Comparison of ENCODE assay signal across 1 cellular context in the genomic region with DNA sequence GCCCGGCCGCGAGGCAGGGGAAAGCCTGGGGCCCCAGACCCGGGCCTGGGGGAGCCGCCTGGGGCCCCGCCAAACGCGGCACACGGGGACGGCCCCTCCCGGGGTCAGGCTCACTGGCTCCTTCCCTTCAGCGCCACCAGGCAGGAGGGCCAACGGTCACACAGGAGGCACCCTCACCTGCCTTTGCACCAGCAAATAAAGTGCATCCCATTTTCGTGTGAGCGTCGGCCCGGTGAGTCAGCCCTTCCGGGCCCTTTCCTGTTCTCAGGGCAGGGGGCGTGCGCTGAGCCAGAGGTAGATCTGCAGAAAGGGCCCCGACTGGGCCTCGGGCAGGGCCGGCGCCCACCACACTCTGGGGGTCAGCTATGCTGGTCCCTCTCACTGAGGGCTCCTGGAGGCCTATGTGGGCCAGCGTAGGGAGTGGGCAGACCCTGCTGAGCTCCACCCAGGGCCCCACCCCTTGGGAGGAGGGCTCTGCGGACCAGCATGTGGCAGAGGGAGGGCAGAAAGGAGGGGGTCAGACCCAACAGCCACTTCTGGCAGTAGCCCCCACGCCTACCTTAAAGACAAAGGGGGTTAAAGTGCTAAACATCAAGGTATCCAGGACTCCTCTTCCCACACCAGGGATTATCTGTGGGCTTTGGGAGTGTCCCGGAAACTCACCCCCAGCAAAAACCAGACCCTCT.
A peak's percentile ranks its signal among the peaks of the same experiment; 100 is the strongest.
TF ChIP-seq lines count a peak whose summit lies in the region.

No MANE protein-coding gene starts in this region.

TF ChIP-seq in HepG2, 621 proteins besides CTCF, POLR2A, EP300 and RAD21 (continued from another document and continues in another):
- TF ChIP-seq PRDM10 (CRISPR knock-in tag; IDR thresholded peaks at IDR 0.05; ENCODE audit: low read depth), result peak; percentile 72
- TF ChIP-seq, protein P1, sequence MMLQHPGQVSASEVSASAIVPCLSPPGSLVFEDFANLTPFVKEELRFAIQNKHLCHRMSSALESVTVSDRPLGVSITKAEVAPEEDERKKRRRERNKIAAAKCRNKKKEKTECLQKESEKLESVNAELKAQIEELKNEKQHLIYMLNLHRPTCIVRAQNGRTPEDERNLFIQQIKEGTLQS (CRISPR knock-in tag; IDR thresholded peaks at IDR 0.05), result peak; percentile 65; the same call in 1 of the 2 replicates
- 0 out of 2 replicates have a peak, but pooled peaks have one; percentile 68 for TF ChIP-seq ZBTB1 (CRISPR knock-in tag; IDR thresholded peaks at IDR 0.05; ENCODE audit: borderline replicate concordance)
- TF ChIP-seq BCL6 (CRISPR knock-in tag; IDR thresholded peaks at IDR 0.05), result no peak; the same call in 1 of the 2 replicates
- TF ChIP-seq, protein P2, sequence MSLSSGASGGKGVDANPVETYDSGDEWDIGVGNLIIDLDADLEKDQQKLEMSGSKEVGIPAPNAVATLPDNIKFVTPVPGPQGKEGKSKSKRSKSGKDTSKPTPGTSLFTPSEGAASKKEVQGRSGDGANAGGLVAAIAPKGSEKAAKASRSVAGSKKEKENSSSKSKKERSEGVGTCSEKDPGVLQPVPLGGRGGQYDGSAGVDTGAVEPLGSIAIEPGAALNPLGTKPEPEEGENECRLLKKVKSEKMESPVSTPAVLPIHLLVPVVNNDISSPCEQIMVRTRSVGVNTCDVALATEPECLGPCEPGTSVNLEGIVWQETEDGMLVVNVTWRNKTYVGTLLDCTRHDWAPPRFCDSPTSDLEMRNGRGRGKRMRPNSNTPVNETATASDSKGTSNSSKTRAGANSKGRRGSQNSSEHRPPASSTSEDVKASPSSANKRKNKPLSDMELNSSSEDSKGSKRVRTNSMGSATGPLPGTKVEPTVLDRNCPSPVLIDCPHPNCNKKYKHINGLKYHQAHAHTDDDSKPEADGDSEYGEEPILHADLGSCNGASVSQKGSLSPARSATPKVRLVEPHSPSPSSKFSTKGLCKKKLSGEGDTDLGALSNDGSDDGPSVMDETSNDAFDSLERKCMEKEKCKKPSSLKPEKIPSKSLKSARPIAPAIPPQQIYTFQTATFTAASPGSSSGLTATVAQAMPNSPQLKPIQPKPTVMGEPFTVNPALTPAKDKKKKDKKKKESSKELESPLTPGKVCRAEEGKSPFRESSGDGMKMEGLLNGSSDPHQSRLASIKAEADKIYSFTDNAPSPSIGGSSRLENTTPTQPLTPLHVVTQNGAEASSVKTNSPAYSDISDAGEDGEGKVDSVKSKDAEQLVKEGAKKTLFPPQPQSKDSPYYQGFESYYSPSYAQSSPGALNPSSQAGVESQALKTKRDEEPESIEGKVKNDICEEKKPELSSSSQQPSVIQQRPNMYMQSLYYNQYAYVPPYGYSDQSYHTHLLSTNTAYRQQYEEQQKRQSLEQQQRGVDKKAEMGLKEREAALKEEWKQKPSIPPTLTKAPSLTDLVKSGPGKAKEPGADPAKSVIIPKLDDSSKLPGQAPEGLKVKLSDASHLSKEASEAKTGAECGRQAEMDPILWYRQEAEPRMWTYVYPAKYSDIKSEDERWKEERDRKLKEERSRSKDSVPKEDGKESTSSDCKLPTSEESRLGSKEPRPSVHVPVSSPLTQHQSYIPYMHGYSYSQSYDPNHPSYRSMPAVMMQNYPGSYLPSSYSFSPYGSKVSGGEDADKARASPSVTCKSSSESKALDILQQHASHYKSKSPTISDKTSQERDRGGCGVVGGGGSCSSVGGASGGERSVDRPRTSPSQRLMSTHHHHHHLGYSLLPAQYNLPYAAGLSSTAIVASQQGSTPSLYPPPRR (CRISPR knock-in tag; IDR thresholded peaks at IDR 0.05; ENCODE audit: borderline replicate concordance), result no peak
- TF ChIP-seq PITX1 (CRISPR knock-in tag; IDR thresholded peaks at IDR 0.05), result peak; percentile 54
- TF ChIP-seq YEATS4 (CRISPR knock-in tag; IDR thresholded peaks at IDR 0.05; ENCODE audit: borderline replicate concordance), result no peak
- no peak; the same call in 1 of the 2 replicates for TF ChIP-seq ZNF570 (CRISPR knock-in tag; IDR thresholded peaks at IDR 0.05; ENCODE audit: borderline replicate concordance)
- TF ChIP-seq SOX13 (IDR thresholded peaks at IDR 0.05), result 0 out of 2 replicates have a peak, but pooled peaks have one; percentile 2
- peak in 1 of 2 experiments; percentile 17; a peak in 1 of 4 replicates for TF ChIP-seq SOX13 (CRISPR knock-in tag; conservative IDR thresholded peaks at IDR 0.05 in 1 of 2, IDR thresholded peaks at IDR 0.05 in 1 of 2)
- 0 out of 2 replicates have a peak, but pooled peaks have one; percentile 56 for TF ChIP-seq LRRFIP1 (CRISPR knock-in tag; conservative IDR thresholded peaks at IDR 0.05)
- peak; percentile 71; the same call in 1 of the 2 replicates for TF ChIP-seq ZNF331 (CRISPR knock-in tag; IDR thresholded peaks at IDR 0.05)
- peak; percentile 35; the same call in 1 of the 2 replicates for TF ChIP-seq TBX2 (CRISPR knock-in tag; IDR thresholded peaks at IDR 0.05; ENCODE audit: borderline replicate concordance)
- peak; percentile 95 for TF ChIP-seq GLI4 (CRISPR knock-in tag; IDR thresholded peaks at IDR 0.05; ENCODE audit: borderline replicate concordance)
- TF ChIP-seq, protein P3, sequence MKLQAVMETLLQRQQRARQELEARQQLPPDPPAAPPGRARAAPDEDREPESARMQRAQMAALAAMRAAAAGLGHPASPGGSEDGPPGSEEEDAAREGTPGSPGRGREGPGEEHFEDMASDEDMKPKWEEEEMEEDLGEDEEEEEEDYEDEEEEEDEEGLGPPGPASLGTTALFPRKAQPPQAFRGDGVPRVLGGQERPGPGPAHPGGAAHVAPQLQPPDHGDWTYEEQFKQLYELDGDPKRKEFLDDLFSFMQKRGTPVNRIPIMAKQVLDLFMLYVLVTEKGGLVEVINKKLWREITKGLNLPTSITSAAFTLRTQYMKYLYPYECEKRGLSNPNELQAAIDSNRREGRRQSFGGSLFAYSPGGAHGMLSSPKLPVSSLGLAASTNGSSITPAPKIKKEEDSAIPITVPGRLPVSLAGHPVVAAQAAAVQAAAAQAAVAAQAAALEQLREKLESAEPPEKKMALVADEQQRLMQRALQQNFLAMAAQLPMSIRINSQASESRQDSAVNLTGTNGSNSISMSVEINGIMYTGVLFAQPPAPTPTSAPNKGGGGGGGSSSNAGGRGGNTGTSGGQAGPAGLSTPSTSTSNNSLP (IDR thresholded peaks at IDR 0.05; ENCODE audit: low read depth, low read length), result no peak
- TF ChIP-seq REPIN1 (CRISPR knock-in tag; IDR thresholded peaks at IDR 0.05; ENCODE audit: borderline replicate concordance, low read depth), result no peak; the same call in 1 of the 2 replicates
- TF ChIP-seq KAT2B (IDR thresholded peaks at IDR 0.05; ENCODE audit: borderline replicate concordance, low read depth, low read length), result no peak
- TF ChIP-seq GABPB1 (CRISPR knock-in tag; IDR thresholded peaks at IDR 0.05), result no peak
- TF ChIP-seq, protein P4, sequence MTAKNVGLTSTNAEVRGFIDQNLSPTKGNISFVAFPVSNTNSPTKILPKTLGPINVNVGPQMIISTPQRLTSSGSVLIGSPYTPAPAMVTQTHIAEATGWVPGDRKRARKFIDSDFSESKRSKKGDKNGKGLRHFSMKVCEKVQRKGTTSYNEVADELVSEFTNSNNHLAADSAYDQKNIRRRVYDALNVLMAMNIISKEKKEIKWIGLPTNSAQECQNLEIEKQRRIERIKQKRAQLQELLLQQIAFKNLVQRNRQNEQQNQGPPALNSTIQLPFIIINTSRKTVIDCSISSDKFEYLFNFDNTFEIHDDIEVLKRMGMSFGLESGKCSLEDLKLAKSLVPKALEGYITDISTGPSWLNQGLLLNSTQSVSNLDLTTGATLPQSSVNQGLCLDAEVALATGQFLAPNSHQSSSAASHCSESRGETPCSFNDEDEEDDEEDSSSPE (CRISPR knock-in tag; IDR thresholded peaks at IDR 0.05), result no peak; the same call in 1 of the 2 replicates
- 0 out of 2 replicates have a peak, but pooled peaks have one; percentile 48 for TF ChIP-seq SRY (CRISPR knock-in tag; IDR thresholded peaks at IDR 0.05)
- TF ChIP-seq ZNF800 (CRISPR knock-in tag; IDR thresholded peaks at IDR 0.05), result peak; percentile 80; the same call in 1 of the 2 replicates
- TF ChIP-seq, protein P5, sequence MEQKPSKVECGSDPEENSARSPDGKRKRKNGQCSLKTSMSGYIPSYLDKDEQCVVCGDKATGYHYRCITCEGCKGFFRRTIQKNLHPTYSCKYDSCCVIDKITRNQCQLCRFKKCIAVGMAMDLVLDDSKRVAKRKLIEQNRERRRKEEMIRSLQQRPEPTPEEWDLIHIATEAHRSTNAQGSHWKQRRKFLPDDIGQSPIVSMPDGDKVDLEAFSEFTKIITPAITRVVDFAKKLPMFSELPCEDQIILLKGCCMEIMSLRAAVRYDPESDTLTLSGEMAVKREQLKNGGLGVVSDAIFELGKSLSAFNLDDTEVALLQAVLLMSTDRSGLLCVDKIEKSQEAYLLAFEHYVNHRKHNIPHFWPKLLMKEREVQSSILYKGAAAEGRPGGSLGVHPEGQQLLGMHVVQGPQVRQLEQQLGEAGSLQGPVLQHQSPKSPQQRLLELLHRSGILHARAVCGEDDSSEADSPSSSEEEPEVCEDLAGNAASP (CRISPR knock-in tag; IDR thresholded peaks at IDR 0.05; ENCODE audit: borderline replicate concordance), result peak; percentile 51; the same call in 1 of the 2 replicates
- TF ChIP-seq MAFK (conservative IDR thresholded peaks at IDR 0.05 in 1 of 2, IDR thresholded peaks at IDR 0.05 in 1 of 2; ENCODE audit: low read length in 2 of 2), result no peak; a peak in 1 of 4 replicates
- no peak for TF ChIP-seq ELF4 (CRISPR knock-in tag; IDR thresholded peaks at IDR 0.05; ENCODE audit: borderline replicate concordance)
- no peak for TF ChIP-seq MATR3 (CRISPR knock-in tag; IDR thresholded peaks at IDR 0.05)
- no peak for TF ChIP-seq GTF3A (CRISPR knock-in tag; conservative IDR thresholded peaks at IDR 0.05)
- peak; percentile 86; the same call in 1 of the 2 replicates for TF ChIP-seq FOXC1 (CRISPR knock-in tag; IDR thresholded peaks at IDR 0.05; ENCODE audit: borderline replicate concordance)
- TF ChIP-seq ZMAT3 (CRISPR knock-in tag; conservative IDR thresholded peaks at IDR 0.05), result no peak
- TF ChIP-seq SP4 (CRISPR knock-in tag; IDR thresholded peaks at IDR 0.05), result peak; percentile 91
- TF ChIP-seq CENPX (CRISPR knock-in tag; IDR thresholded peaks at IDR 0.05), result no peak
- peak; percentile 32 for TF ChIP-seq RARA (CRISPR knock-in tag; IDR thresholded peaks at IDR 0.05)
- no peak for TF ChIP-seq KLF15 (CRISPR knock-in tag; IDR thresholded peaks at IDR 0.05; ENCODE audit: borderline replicate concordance)
- no peak for TF ChIP-seq TERF1 (CRISPR knock-in tag; IDR thresholded peaks at IDR 0.05)
